ENCODE assay signal across 8 cellular contexts in the genomic region with DNA sequence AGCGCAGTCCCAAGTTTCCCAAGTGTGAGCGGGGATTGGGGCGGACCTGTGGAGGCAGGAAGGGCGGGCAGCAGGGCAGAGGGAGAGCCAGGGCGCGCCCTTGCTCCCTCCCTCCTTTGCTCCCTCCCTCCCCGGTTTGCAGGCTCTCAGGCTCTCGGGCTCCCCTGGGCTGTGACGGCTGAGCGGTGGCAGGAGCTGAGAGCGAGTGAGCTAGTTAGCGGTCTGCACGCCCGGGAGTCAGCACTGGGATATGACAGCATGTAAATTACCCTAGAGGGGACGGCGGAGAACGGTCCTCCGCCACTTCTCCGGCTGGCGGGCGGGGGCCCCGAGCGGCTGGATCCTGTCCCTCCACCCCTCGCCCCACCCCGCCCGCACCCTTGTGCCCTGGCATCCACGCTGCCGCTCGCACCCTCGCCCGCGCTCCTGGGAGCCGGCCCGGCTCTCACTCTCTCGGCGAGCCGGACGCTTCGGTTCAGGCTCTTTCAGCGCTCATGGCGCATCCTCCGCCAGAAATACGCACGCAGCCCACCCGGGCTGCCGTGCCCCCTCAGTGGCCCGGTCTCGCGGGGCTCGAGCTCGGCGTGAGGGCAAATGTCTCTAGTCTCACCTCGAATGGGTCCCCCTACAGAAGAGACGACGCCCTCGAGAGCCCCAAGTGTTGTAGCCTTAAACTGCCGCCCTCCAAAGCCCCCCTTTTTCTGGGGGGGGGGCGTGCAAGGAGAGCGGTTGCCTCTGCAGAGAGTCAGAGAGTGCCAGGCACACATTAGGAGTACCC. TPM values are rescaled to one million over a fixed set of nuclear protein-coding genes. Genes with fewer than 3 reads are reported as not detected.
DNase-seq lines count a peak whose midpoint lies in the region; ATAC-seq and FAIRE-seq lines count a peak whose summit lies in the region.

A gene (minus strand): TSS at position 54 of the 778 bp plus-strand sequence. CDS start 368 bp downstream, outside the sequence.

- H3K27ac ChIP-seq in small intestine (ENCODE audit: low read depth in 1 of 2, low read length in 1 of 2): peak within 1 kb of the TSS; percentile 34 to 66

- H3K27me3 ChIP-seq in small intestine (ENCODE audit: control insufficient read depth in 2 of 2, insufficient read depth in 2 of 2, low read length in 2 of 2): no peaks in the 10 kb centered on the region

- FAIRE-seq in small intestine (lab: Jason Lieb, UNC): no peak

- ATAC-seq in GM18520 (IDR thresholded peaks at IDR 0.05; ENCODE audit: unreplicated experiment) (peak; percentile 42), HG03064 (IDR thresholded peaks at IDR 0.05; ENCODE audit: low read depth, unreplicated experiment) (peak; percentile 73)

- H3K36me3 ChIP-seq in small intestine (ENCODE audit: control insufficient read depth in 2 of 2, insufficient read depth in 2 of 2, low read length in 2 of 2): no peaks in the 10 kb centered on the region

- H3K4me1 ChIP-seq in small intestine (ENCODE audit: control insufficient read depth in 2 of 2, insufficient read depth in 1 of 2, low read depth in 1 of 2, low read length in 1 of 2): no peaks in the 10 kb centered on the region

- H3K9me3 ChIP-seq in small intestine (ENCODE audit: control insufficient read depth, low read depth): no peaks in the 10 kb centered on the region

- peak within 1 kb of the TSS; percentile 40 to 61 for H3K4me3 ChIP-seq in small intestine (ENCODE audit: low read depth in 1 of 2, low read length in 2 of 2)

- 0 to 35% (median 15%) methylated on average over 39 to 59 of the region's 59 CpGs for WGBS in small intestine, 3 donors

- DNase-seq in A172 (ENCODE audit: low spot score) (peak; percentile 35), NCI-H2171 (lab: John Stamatoyannopoulos, UW) (peak; percentile 6), inferior parietal cortex (ENCODE audit: extremely low spot score) (peak; percentile 47), small intestine (peak; percentile 85)
- DNase-seq in activated CD4-positive, CD25-positive, alpha-beta regulatory T cell (lab: John Stamatoyannopoulos, UW): peak; percentile 5 to 11 (median 7)
- DNase-seq in central memory CD4-positive, alpha-beta T cell: peak; percentile 59

RNA-seq across cellular contexts. Expression of the gene that starts here (rescaled TPM):
- 6.9 and 7.7 TPM in 2 replicates for total RNA-seq in A172 (2014; rRNA removed; shearing (Covaris generic))
- 100 to 1,000 TPM; 117 to 244 (median 123) TPM for polyA plus RNA-seq in small intestine

Comparison
In these comparisons a context has a peak if more than half of its experiments do, and no peak if none do; other contexts are left out.
1. Peak in every context shown above with its lines: DNase-seq, ATAC-seq, H3K4me3 ChIP-seq and H3K27ac ChIP-seq.
2. DNase-seq: peak in every context shown above with its lines; median percentile 85 in small intestine; 59 in central memory CD4-positive, alpha-beta T cell; 47 in inferior parietal cortex; 35 in A172; 7 in activated CD4-positive, CD25-positive, alpha-beta regulatory T cell; 6 in NCI-H2171.